8 cellular contexts compared by ENCODE assay signal in the genomic region with DNA sequence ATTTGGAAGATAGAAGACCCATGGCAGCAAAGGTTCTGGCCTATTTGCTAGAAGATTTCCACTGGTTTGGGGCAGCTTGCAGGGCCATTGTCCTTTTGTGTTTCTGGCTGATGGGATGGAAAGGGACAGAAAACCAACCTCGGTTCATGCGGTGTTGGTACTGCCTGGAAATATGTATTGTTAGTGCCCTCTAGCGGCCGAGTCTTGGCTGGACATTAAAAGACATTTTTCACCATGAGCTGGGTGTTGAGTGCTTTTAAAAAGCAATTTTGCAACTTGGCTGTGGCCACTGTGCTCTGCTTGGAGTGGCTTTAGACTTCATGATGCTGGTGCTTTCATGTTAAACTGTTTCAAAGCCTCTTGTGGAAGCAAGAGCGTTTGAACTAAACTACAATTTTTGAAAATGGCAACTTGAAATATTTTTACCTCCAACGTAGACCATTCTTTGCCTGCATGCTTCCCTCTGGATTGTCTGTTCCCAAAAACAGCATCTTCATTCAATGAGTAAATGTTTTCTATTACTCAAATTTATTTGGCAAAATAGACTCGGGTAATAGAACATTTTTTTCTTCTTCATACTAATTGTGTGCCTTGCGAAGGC.
DNase-seq lines count a peak whose midpoint lies in the region; ATAC-seq and TF ChIP-seq lines count a peak whose summit lies in the region.

No MANE protein-coding gene starts in this region.

- H3K9me3 ChIP-seq in CD8-positive, alpha-beta memory T cell (ENCODE audit: low read length), result no peaks in the 10 kb centered on the region
- H3K9me3 ChIP-seq in lung (ENCODE audit: control insufficient read depth in 2 of 2, insufficient read depth in 1 of 2, low read length in 1 of 2), result no peaks in the 10 kb centered on the region

- no peaks in the 10 kb centered on the region for H3K4me1 ChIP-seq in CD8-positive, alpha-beta memory T cell (ENCODE audit: insufficient read depth, low read length)
- no peaks in the 10 kb centered on the region for H3K4me1 ChIP-seq in lung (ENCODE audit: control insufficient read depth in 2 of 2, insufficient read depth in 2 of 2, low read length in 2 of 2)

- no peak overlapping the region for H3K27ac Mint-ChIP-seq in CD8-positive, alpha-beta memory T cell

- no peaks in the 10 kb centered on the region for H3K4me1 Mint-ChIP-seq in CD8-positive, alpha-beta memory T cell

- peaks cover 3 to 16% of the 10 kb centered on the region in 2 donors for H3K27me3 Mint-ChIP-seq in CD8-positive, alpha-beta memory T cell

- intact Hi-C loops in dorsolateral prefrontal cortex (cut with DNase I), result loop anchor here (2.0 to 10.0 kb wide), 4 partner anchors 342 to 528 kb away; no protein-coding TSS in a partner anchor

- no peaks in the 10 kb centered on the region for H3K36me3 ChIP-seq in CD8-positive, alpha-beta memory T cell (ENCODE audit: insufficient read depth, low read length)
- H3K36me3 ChIP-seq in lung (ENCODE audit: control insufficient read depth in 2 of 2, insufficient read depth in 2 of 2, low read length in 2 of 2), result no peaks in the 10 kb centered on the region

- H3K27me3 ChIP-seq in CD8-positive, alpha-beta memory T cell (ENCODE audit: insufficient read depth, low read length, poor library complexity, severe bottlenecking), result no peaks in the 10 kb centered on the region
- H3K27me3 ChIP-seq in dorsolateral prefrontal cortex (peaks cover 0 to 60% (median 16%) of the 10 kb centered on the region in 45 donors), lung (ENCODE audit: control insufficient read depth, insufficient read depth) (no peaks in the 10 kb centered on the region)

- no peak overlapping the region for H3K4me3 ChIP-seq in CD8-positive, alpha-beta memory T cell (ENCODE audit: low read length)
- no peak overlapping the region for H3K4me3 ChIP-seq in dorsolateral prefrontal cortex
- no peak overlapping the region for H3K4me3 ChIP-seq in lung

- POLR2A ChIA-PET in CD8-positive, alpha-beta memory T cell (lab: Charles Lee), result no interaction called here
- POLR2A ChIA-PET in HEK293T (lab: Yijun Ruan, JAX), result no interaction called here

- H3K9me3 Mint-ChIP-seq in CD8-positive, alpha-beta memory T cell, result no peaks in the 10 kb centered on the region

- peak; percentile 63 to 90 (median 84) for TF ChIP-seq CTCF in dorsolateral prefrontal cortex (IDR thresholded peaks at IDR 0.05 in 54 of 56, conservative IDR thresholded peaks at IDR 0.05 in 2 of 56; ENCODE audit: low read depth in 1 of 56, partially characterized antibody in 56 of 56)
- TF ChIP-seq CTCF in lung (IDR thresholded peaks at IDR 0.05; ENCODE audit: control extremely low read depth, extremely low read depth), result peak; percentile 64

- H3K36me3 Mint-ChIP-seq in CD8-positive, alpha-beta memory T cell, result no peaks in the 10 kb centered on the region

- WGBS in lung, 2 donors, result 31% methylated on average over 8 of the region's 8 CpGs

- ATAC-seq in lung (ENCODE audit: insufficient read depth, low FRiP score) (peak; percentile 47), HG03039 (IDR thresholded peaks at IDR 0.05; ENCODE audit: unreplicated experiment) (no peak)

- H3K27ac ChIP-seq in CD8-positive, alpha-beta memory T cell (ENCODE audit: low read depth, low read length), result no peak overlapping the region
- H3K27ac ChIP-seq in dorsolateral prefrontal cortex (no peak overlapping the region), lung (ENCODE audit: low read depth in 1 of 2, low read length in 1 of 2) (no peak overlapping the region)

- CTCF ChIA-PET in CD8-positive, alpha-beta memory T cell (lab: Charles Lee), result interaction anchor here (1.3 to 1.8 kb wide), 2 partner anchors 14 to 542 kb away, joined by 4 to 13 read pairs; partner anchors contain the start of gene RBM19
- CTCF ChIA-PET in HEK293T (lab: Yijun Ruan, JAX), result interaction anchor here (0.5 to 1.5 kb wide), 9 partner anchors 8 to 617 kb away, joined by 3 to 20 read pairs (median 3); no protein-coding TSS in a partner anchor

- DNase-seq in CD8-positive, alpha-beta memory T cell, result peak; percentile 12 to 61 (median 20)
- DNase-seq in HEK293T (ENCODE audit: extremely low spot score) (peak; percentile 75), NCI-H526 treated with DMSO at 0.1 percent for 48 hours (lab: John Stamatoyannopoulos, UW) (peak; percentile 25), dorsolateral prefrontal cortex (peak; percentile 33 to 88 (median 60)), lung (ENCODE audit: low spot score) (peak; percentile 70)
- DNase-seq in activated CD4-positive, alpha-beta T cell treated with anti-CD3 and anti-CD28 coated beads, Interleukin-2, amount 50 U/mL, for 24 hours (ENCODE audit: low read depth in 1 of 2, low spot score in 1 of 2), result peak; percentile 24 to 58
- peak; percentile 16 for DNase-seq in stimulated activated CD8-positive, alpha-beta memory T cell treated with anti-CD3 and anti-CD28 coated beads, Interleukin-15, amount 100 ng/mL, for 24 hours (ENCODE audit: low read depth)

- H3K4me3 Mint-ChIP-seq in CD8-positive, alpha-beta memory T cell, result no peak overlapping the region

TF ChIP-seq in HEK293T, 16 proteins besides CTCF, POLR2A, EP300 and RAD21:
- TF ChIP-seq FOXA1 (IDR thresholded peaks at IDR 0.05), result no peak
- no peak for TF ChIP-seq FOXM1 (IDR thresholded peaks at IDR 0.05; ENCODE audit: borderline replicate concordance)
- no peak for TF ChIP-seq ZNF384 (IDR thresholded peaks at IDR 0.05)
- no peak for TF ChIP-seq SP1 (IDR thresholded peaks at IDR 0.05)
- TF ChIP-seq SUZ12 (IDR thresholded peaks at IDR 0.05), result no peak
- no peak for TF ChIP-seq L3MBTL2 (conservative IDR thresholded peaks at IDR 0.05)
- TF ChIP-seq CTBP1 (IDR thresholded peaks at IDR 0.05; ENCODE audit: borderline replicate concordance), result no peak
- TF ChIP-seq ARNT (IDR thresholded peaks at IDR 0.05), result no peak
- TF ChIP-seq, protein P1, sequence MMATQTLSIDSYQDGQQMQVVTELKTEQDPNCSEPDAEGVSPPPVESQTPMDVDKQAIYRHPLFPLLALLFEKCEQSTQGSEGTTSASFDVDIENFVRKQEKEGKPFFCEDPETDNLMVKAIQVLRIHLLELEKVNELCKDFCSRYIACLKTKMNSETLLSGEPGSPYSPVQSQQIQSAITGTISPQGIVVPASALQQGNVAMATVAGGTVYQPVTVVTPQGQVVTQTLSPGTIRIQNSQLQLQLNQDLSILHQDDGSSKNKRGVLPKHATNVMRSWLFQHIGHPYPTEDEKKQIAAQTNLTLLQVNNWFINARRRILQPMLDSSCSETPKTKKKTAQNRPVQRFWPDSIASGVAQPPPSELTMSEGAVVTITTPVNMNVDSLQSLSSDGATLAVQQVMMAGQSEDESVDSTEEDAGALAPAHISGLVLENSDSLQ (IDR thresholded peaks at IDR 0.05), result no peak
- no peak for TF ChIP-seq LEF1 (IDR thresholded peaks at IDR 0.05; ENCODE audit: borderline replicate concordance)
- no peak for TF ChIP-seq HDGF (IDR thresholded peaks at IDR 0.05; ENCODE audit: borderline replicate concordance)
- TF ChIP-seq FOXK2 (IDR thresholded peaks at IDR 0.05), result no peak
- no peak for TF ChIP-seq NFRKB (IDR thresholded peaks at IDR 0.05)
- TF ChIP-seq ELF4 (IDR thresholded peaks at IDR 0.05), result no peak
- no peak for TF ChIP-seq BHLHE40 (IDR thresholded peaks at IDR 0.05; ENCODE audit: borderline replicate concordance)
- no peak for TF ChIP-seq TARDBP (IDR thresholded peaks at IDR 0.05)

Comparison
In these comparisons a context has a peak if more than half of its experiments do, and no peak if none do; other contexts are left out.
1. DNase-seq: peak in every context shown above with its lines; median percentile 75 in HEK293T; 70 in lung; 60 in dorsolateral prefrontal cortex; 41 in activated CD4-positive, alpha-beta T cell treated with anti-CD3 and anti-CD28 coated beads, Interleukin-2, amount 50 U/mL, for 24 hours; 25 in NCI-H526 treated with DMSO at 0.1 percent for 48 hours; 20 in CD8-positive, alpha-beta memory T cell; 16 in stimulated activated CD8-positive, alpha-beta memory T cell treated with anti-CD3 and anti-CD28 coated beads, Interleukin-15, amount 100 ng/mL, for 24 hours.